ENCODE assay signal across 16 cellular contexts in genomic region chr12:118549506-118550109, GRCh38.
"Had no signal": no experiment of that assay in that cellular context is flagged by ENCODE, and none has a peak within 500 bp of the region (broad histone marks: within the 10 kb centered on the region; RNA-seq: fewer than 3 reads in every experiment).

No MANE protein-coding gene starts in this region.

- H3K27me3 Mint-ChIP-seq: activated CD4-positive, alpha-beta memory T cell treated with anti-CD3 and anti-CD28 coated beads for 36 hours; type B pancreatic cell had no signal

- H3K27me3 ChIP-seq: breast epithelium, left lung, suprapubic skin had no signal

- H3K4me1 Mint-ChIP-seq: activated naive CD8-positive, alpha-beta T cell treated with anti-CD3 and anti-CD28 coated beads for 36 hours had no signal

- ATAC-seq: left lung; natural killer cell treated with Interleukin-12 subunit alpha and Interleukin-12 subunit beta and Interleukin-15 and Interleukin-18, amount 100 ng/mL, for 72 hours; stimulated activated naive CD8-positive, alpha-beta T cell treated with anti-CD3 and anti-CD28 coated beads, Interleukin-15, Interleukin-2, amounts not matched to agents 100 U/mL and 50 U/mL, for 24 hours had no signal

- H3K4me3 Mint-ChIP-seq: activated CD4-positive, alpha-beta memory T cell treated with anti-CD3 and anti-CD28 coated beads for 36 hours; activated naive CD8-positive, alpha-beta T cell treated with anti-CD3 and anti-CD28 coated beads for 36 hours; endodermal cell; natural killer cell treated with Interleukin-12 subunit alpha and Interleukin-12 subunit beta and Interleukin-15 and Interleukin-18, amount 100 ng/mL, for 72 hours; type B pancreatic cell had no signal

- H3K36me3 Mint-ChIP-seq: activated CD4-positive, alpha-beta memory T cell treated with anti-CD3 and anti-CD28 coated beads for 36 hours; activated naive CD8-positive, alpha-beta T cell treated with anti-CD3 and anti-CD28 coated beads for 36 hours; natural killer cell treated with Interleukin-12 subunit alpha and Interleukin-12 subunit beta and Interleukin-15 and Interleukin-18, amount 100 ng/mL, for 72 hours; type B pancreatic cell had no signal

- H3K27ac Mint-ChIP-seq: activated CD4-positive, alpha-beta memory T cell treated with anti-CD3 and anti-CD28 coated beads for 36 hours; activated naive CD8-positive, alpha-beta T cell treated with anti-CD3 and anti-CD28 coated beads for 36 hours; endodermal cell; natural killer cell treated with Interleukin-12 subunit alpha and Interleukin-12 subunit beta and Interleukin-15 and Interleukin-18, amount 100 ng/mL, for 72 hours; type B pancreatic cell had no signal

- H3K4me3 ChIP-seq: breast epithelium, left lung, suprapubic skin had no signal

- H3K27ac ChIP-seq: breast epithelium, left lung, suprapubic skin had no signal

- H3K9me3 Mint-ChIP-seq: type B pancreatic cell had no signal

- DNase-seq: activated CD4-positive, alpha-beta memory T cell treated with anti-CD3 and anti-CD28 coated beads for 36 hours; activated gamma-delta T cell; activated naive CD8-positive, alpha-beta T cell treated with anti-CD3 and anti-CD28 coated beads for 36 hours; activated T-cell treated with anti-CD3 and anti-CD28 coated beads, Interleukin-2, amount 50 U/mL, for 48 hours; anterior cingulate cortex; dermis blood vessel endothelial cell; endodermal cell; hypothalamus; left lung; stimulated activated CD4-positive, alpha-beta T cell treated with anti-CD3 and anti-CD28 coated beads, Interleukin-12 subunit alpha, Interleukin-12 subunit beta, amount 100 ng/mL, for 4 hours; stimulated activated naive CD8-positive, alpha-beta T cell treated with anti-CD3 and anti-CD28 coated beads, Interleukin-15, Interleukin-2, amounts not matched to agents 100 U/mL and 50 U/mL, for 24 hours; T-helper 2 cell had no signal

- H3K36me3 ChIP-seq: breast epithelium, left lung, suprapubic skin had no signal

- H3K4me1 ChIP-seq: breast epithelium, left lung, suprapubic skin had no signal
